11 cellular contexts compared by ENCODE assay signal in the genomic region with DNA sequence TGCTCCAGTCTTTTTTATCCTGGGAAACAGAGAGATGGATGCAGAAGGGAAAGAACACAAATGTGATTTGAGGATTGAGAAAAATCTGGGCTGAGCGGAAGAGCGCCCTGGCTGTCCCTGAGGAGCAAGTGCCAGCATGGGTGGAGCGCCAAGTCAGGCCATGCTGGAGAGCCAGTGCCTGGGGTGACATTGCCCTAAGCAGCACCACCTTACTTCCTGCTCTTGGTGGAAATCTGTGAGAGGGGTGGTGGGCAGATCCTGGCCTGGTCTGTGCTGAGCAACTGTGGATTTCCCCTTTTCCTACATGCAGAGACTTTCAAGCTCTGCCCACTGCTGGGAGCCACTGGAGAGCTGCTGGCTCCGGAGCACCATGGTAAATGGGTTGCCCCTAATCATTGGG. TPM values are rescaled to one million over a fixed set of nuclear protein-coding genes. Genes with fewer than 3 reads are reported as not detected.
DNase-seq lines count a peak whose midpoint lies in the region; ATAC-seq and TF ChIP-seq lines count a peak whose summit lies in the region.
"Had no signal": no experiment of that assay in that cellular context is flagged by ENCODE, and none has a peak within 500 bp of the region (broad histone marks: within the 10 kb centered on the region; RNA-seq: fewer than 3 reads in every experiment).

No MANE protein-coding gene starts in this region.

- H3K9me3 ChIP-seq in BE2C = no peaks in the 10 kb centered on the region
- H3K9me3 ChIP-seq: SJCRH30, thyroid gland had no signal

- no peak overlapping the region for H3K4me3 Mint-ChIP-seq in T-helper 2 cell treated with Interferon-gamma antibody and Interleukin-4, amounts not matched to agents 5 μg/mL and 100 μg/mL, for 36 hours

- DNase-seq in T-helper 2 cell treated with Interferon-gamma antibody and Interleukin-4, amounts not matched to agents 5 μg/mL and 100 μg/mL, for 36 hours (ENCODE audit: low spot score) = no peak
- no peak for DNase-seq in T-helper 2 cell
- peak in 16 of 49 donors; percentile 24 to 60 (median 44) for DNase-seq in substantia nigra (lab: John Stamatoyannopoulos, UW)
- no peak for DNase-seq in BE2C
- no peak for DNase-seq in coronary artery (ENCODE audit: low spot score)
- DNase-seq: stimulated activated CD4-positive, alpha-beta T cell treated with anti-CD3 and anti-CD28 coated beads, Interleukin-15, amount 100 ng/mL, for 24 hours; thyroid gland had no signal

- H3K4me1 ChIP-seq in BE2C = peaks cover 24% of the 10 kb centered on the region

- no peaks in the 10 kb centered on the region for H3K27me3 ChIP-seq in layer of hippocampus (ENCODE audit: control insufficient read depth, insufficient read depth, low read length)
- no peaks in the 10 kb centered on the region for H3K27me3 ChIP-seq in BE2C
- H3K27me3 ChIP-seq: SJCRH30, thyroid gland had no signal

- no peak for TF ChIP-seq CTCF in BE2C (IDR thresholded peaks at IDR 0.05; ENCODE audit: low read depth, low read length)
- no peak for TF ChIP-seq CTCF in coronary artery (IDR thresholded peaks at IDR 0.05)

- no peaks in the 10 kb centered on the region for H3K27me3 Mint-ChIP-seq in T-helper 2 cell treated with Interferon-gamma antibody and Interleukin-4, amounts not matched to agents 5 μg/mL and 100 μg/mL, for 36 hours (ENCODE audit: low read depth)

- H3K27ac ChIP-seq in angular gyrus (ENCODE audit: low read depth, low read length) = peak overlapping the region; percentile 93
- peak overlapping the region; percentile 69 for H3K27ac ChIP-seq in layer of hippocampus (ENCODE audit: low read depth, low read length)
- H3K27ac ChIP-seq in substantia nigra (ENCODE audit: low read depth, low read length, poor library complexity, severe bottlenecking) = peak overlapping the region; percentile 58
- no peak overlapping the region for H3K27ac ChIP-seq in coronary artery

- H3K9me3 Mint-ChIP-seq in T-helper 2 cell treated with Interferon-gamma antibody and Interleukin-4, amounts not matched to agents 5 μg/mL and 100 μg/mL, for 36 hours = no peaks in the 10 kb centered on the region

- ATAC-seq in GM18873 (IDR thresholded peaks at IDR 0.05; ENCODE audit: low FRiP score, unreplicated experiment) = no peak

- no peaks in the 10 kb centered on the region for H3K36me3 Mint-ChIP-seq in T-helper 2 cell treated with Interferon-gamma antibody and Interleukin-4, amounts not matched to agents 5 μg/mL and 100 μg/mL, for 36 hours (ENCODE audit: low read depth)

- H3K27ac Mint-ChIP-seq in T-helper 2 cell treated with Interferon-gamma antibody and Interleukin-4, amounts not matched to agents 5 μg/mL and 100 μg/mL, for 36 hours = peak overlapping the region; percentile 31

- H3K4me3 ChIP-seq in BE2C (ENCODE audit: low read depth, low read length) (no peak overlapping the region), coronary artery (no peak overlapping the region)
- H3K4me3 ChIP-seq: SJCRH30, thyroid gland had no signal

- peaks cover 45% of the 10 kb centered on the region for H3K4me1 Mint-ChIP-seq in T-helper 2 cell treated with Interferon-gamma antibody and Interleukin-4, amounts not matched to agents 5 μg/mL and 100 μg/mL, for 36 hours (ENCODE audit: low read depth)

- no peaks in the 10 kb centered on the region for H3K36me3 ChIP-seq in BE2C
- H3K36me3 ChIP-seq: SJCRH30, thyroid gland had no signal

RNA-seq across cellular contexts. Expression of a gene that starts 36.9 kb away (rescaled TPM):
- 468 TPM for polyA plus RNA-seq in BE2C (2012; ENCODE audit: insufficient read depth, insufficient read length, low read depth)

RNA-seq across cellular contexts. Expression of a gene that starts 44.1 kb away (rescaled TPM):
- 42.2 TPM for polyA plus RNA-seq in BE2C (2012; ENCODE audit: insufficient read depth, insufficient read length, low read depth)

Comparison
In these comparisons a context has a peak if more than half of its experiments do, and no peak if none do; other contexts are left out.
1. H3K27ac ChIP-seq: peak in angular gyrus (single experiment), layer of hippocampus (single experiment) and substantia nigra (single experiment); none in coronary artery (0 of 2).